Comparison of ENCODE assay signal across 10 cellular contexts in genomic region chr12:13982010-13982409, GRCh38. TPM values are rescaled to one million over a fixed set of nuclear protein-coding genes. Genes with fewer than 3 reads are reported as not detected.
DNase-seq lines count a peak whose midpoint lies in the region; ATAC-seq, FAIRE-seq and TF ChIP-seq lines count a peak whose summit lies in the region.
"Had no signal": no experiment of that assay in that cellular context is flagged by ENCODE, and none has a peak within 500 bp of the region (broad histone marks: within the 10 kb centered on the region; RNA-seq: fewer than 3 reads in every experiment).

No MANE protein-coding gene starts in this region.

- no peak overlapping the region for H3K4me2 ChIP-seq in mesendoderm (ENCODE audit: low read length)

- no peak for DNase-seq in BJ (ENCODE audit: low read depth)
- peak; percentile 11 for DNase-seq in GM12865 (ENCODE audit: low read depth)
- DNase-seq in astrocyte of the cerebellum (ENCODE audit: low read depth), result no peak
- peak; percentile 75 for DNase-seq in mesendoderm
- no peak for DNase-seq in natural killer cell
- DNase-seq in EL, result no peak
- DNase-seq in gastrocnemius medialis, result no peak
- no peak for DNase-seq in kidney
- DNase-seq: activated CD8-positive, alpha-beta memory T cell treated with anti-CD3 and anti-CD28 coated beads for 24 hours; cortex of kidney had no signal

- H3K27ac Mint-ChIP-seq in natural killer cell, result no peak overlapping the region

- H3K9me3 ChIP-seq in gastrocnemius medialis, result no peaks in the 10 kb centered on the region
- no peaks in the 10 kb centered on the region for H3K9me3 ChIP-seq in kidney (ENCODE audit: control insufficient read depth in 1 of 2, low read length in 2 of 2)

- H4K8ac ChIP-seq in mesendoderm (ENCODE audit: low read depth, low read length), result no peak overlapping the region

- H3K79me1 ChIP-seq in mesendoderm (ENCODE audit: low read length), result no peaks in the 10 kb centered on the region

- CTCF ChIA-PET in BJ (lab: Yijun Ruan, JAX), result no interaction called here

- H3K23ac ChIP-seq in mesendoderm (ENCODE audit: low read length), result no peak overlapping the region

- H3K4me3 Mint-ChIP-seq in natural killer cell, result no peak overlapping the region

- peaks cover 0 to 8% of the 10 kb centered on the region in 2 donors for H3K4me1 Mint-ChIP-seq in natural killer cell

- peaks cover 10% of the 10 kb centered on the region for H3K36me3 Mint-ChIP-seq in natural killer cell

- WGBS in mesendoderm (ENCODE audit: extremely low coverage, insufficient coverage, low lambda C conversion rate), result no CpG with 5 or more reads among the region's 24 CpGs

- no peak overlapping the region for H2AK5ac ChIP-seq in mesendoderm (ENCODE audit: low read length)

- H2BK15ac ChIP-seq in mesendoderm (replicated peaks; ENCODE audit: low read depth), result no peak overlapping the region

- H3K4me1 ChIP-seq in mesendoderm (ENCODE audit: control insufficient read depth, low read depth, low read length) (no peaks in the 10 kb centered on the region), gastrocnemius medialis (no peaks in the 10 kb centered on the region), kidney (ENCODE audit: control insufficient read depth in 1 of 2, insufficient read depth in 1 of 2, low read depth in 1 of 2, low read length in 2 of 2) (peaks cover 0 to 4% of the 10 kb centered on the region in 2 donors)

- H3K4ac ChIP-seq in mesendoderm (ENCODE audit: low read depth, low read length), result no peak overlapping the region

- POLR2A ChIA-PET in BJ (lab: Charles Lee), result no interaction called here

- H3K27ac ChIP-seq in mesendoderm (ENCODE audit: low read depth, low read length) (no peak overlapping the region), gastrocnemius medialis (no peak overlapping the region), kidney (ENCODE audit: low read depth in 2 of 2, low read length in 2 of 2) (no peak overlapping the region)

- H3K27me3 ChIP-seq in BJ (ENCODE audit: control insufficient read depth, insufficient read depth, low read length) (peaks cover 3% of the 10 kb centered on the region; the same call in 1 of the 2 replicates), mesendoderm (ENCODE audit: insufficient read depth, low read length, poor library complexity) (peaks cover 4% of the 10 kb centered on the region), gastrocnemius medialis (peaks cover 27 to 45% (median 44%) of the 10 kb centered on the region in 3 donors)

- no peak overlapping the region for H3K18ac ChIP-seq in mesendoderm (ENCODE audit: low read length)

- FAIRE-seq in kidney (lab: Jason Lieb, UNC), result no peak

- peak overlapping the region; percentile 77 for H3K56ac ChIP-seq in mesendoderm (ENCODE audit: low read length)

- peaks cover 52 to 77% of the 10 kb centered on the region in 2 donors for H3K27me3 Mint-ChIP-seq in natural killer cell (ENCODE audit: low read depth in 2 of 2)

- no peak overlapping the region for H2BK5ac ChIP-seq in mesendoderm (ENCODE audit: low read length)

- 0 out of 2 replicates have a peak, but pooled peaks have one; percentile 13 for TF ChIP-seq CTCF in BJ (IDR thresholded peaks at IDR 0.05; ENCODE audit: insufficient read depth, low read depth, low read length)
- peak; percentile 34 for TF ChIP-seq CTCF in GM12865 (IDR thresholded peaks at IDR 0.05; ENCODE audit: insufficient read depth, low read depth, low read length, missing control alignments)
- peak; percentile 33 for TF ChIP-seq CTCF in astrocyte of the cerebellum (IDR thresholded peaks at IDR 0.05; ENCODE audit: low read depth, low read length, missing control alignments)
- TF ChIP-seq CTCF in natural killer cell (IDR thresholded peaks at IDR 0.05), result no peak
- TF ChIP-seq CTCF in gastrocnemius medialis (IDR thresholded peaks at IDR 0.05 in 4 of 5, conservative IDR thresholded peaks at IDR 0.05 in 1 of 5), result no peak
- TF ChIP-seq CTCF in kidney (IDR thresholded peaks at IDR 0.05; ENCODE audit: borderline replicate concordance, extremely low read depth, insufficient read depth), result no peak

- no peak for TF ChIP-seq POLR2A in gastrocnemius medialis (IDR thresholded peaks at IDR 0.05)

- no peak for ATAC-seq in natural killer cell
- no peak for ATAC-seq in gastrocnemius medialis

- in situ Hi-C loops in astrocyte of the cerebellum (cut with HindIII; ENCODE audit: low sequenced_read_pairs) (no loop called here), gastrocnemius medialis (cut with MboI; ENCODE audit: low sequenced_read_pairs in 4 of 4) (no loop called here)

- H3K9ac ChIP-seq in mesendoderm (ENCODE audit: low read length) (no peak overlapping the region), kidney (ENCODE audit: low read length in 2 of 2) (no peak overlapping the region)

- H4K5ac ChIP-seq in mesendoderm (ENCODE audit: low read length), result no peak overlapping the region

- peaks cover 0 to 3% of the 10 kb centered on the region in 2 donors for H3K9me3 Mint-ChIP-seq in natural killer cell

- no peaks in the 10 kb centered on the region for H3K79me2 ChIP-seq in mesendoderm (ENCODE audit: control insufficient read depth, insufficient read depth, low read length)

- H2BK120ac ChIP-seq in mesendoderm (ENCODE audit: low read depth, low read length), result no peak overlapping the region

- H3K4me3 ChIP-seq in BJ (ENCODE audit: low read depth, low read length), result no peak overlapping the region
- no peak overlapping the region for H3K4me3 ChIP-seq in GM12865 (ENCODE audit: low read depth, low read length)
- H3K4me3 ChIP-seq in astrocyte of the cerebellum (ENCODE audit: low read depth, low read length), result no peak overlapping the region
- no peak overlapping the region for H3K4me3 ChIP-seq in mesendoderm (ENCODE audit: low read length)
- peak overlapping the region in 1 of 4 donors; percentile 26 for H3K4me3 ChIP-seq in gastrocnemius medialis
- H3K4me3 ChIP-seq in kidney (ENCODE audit: low read length in 2 of 2), result no peak overlapping the region

- intact Hi-C loops in natural killer cell (cut with micrococcal nuclease) (no loop called here), gastrocnemius medialis (cut with DNase I; ENCODE audit: low total_unique reads) (no loop called here), kidney (cut with DNase I) (no loop called here)

- no peaks in the 10 kb centered on the region for H3K36me3 ChIP-seq in BJ (ENCODE audit: control insufficient read depth, insufficient read depth, low read length)
- H3K36me3 ChIP-seq in mesendoderm (ENCODE audit: control insufficient read depth, insufficient read depth, low read length), result no peaks in the 10 kb centered on the region
- H3K36me3 ChIP-seq in gastrocnemius medialis, result no peaks in the 10 kb centered on the region
- no peaks in the 10 kb centered on the region for H3K36me3 ChIP-seq in kidney (ENCODE audit: control insufficient read depth in 1 of 2, insufficient read depth in 2 of 2, low read length in 2 of 2)

RNA-seq across cellular contexts. Expression of gene GRIN2B, which starts 0.6 kb away (rescaled TPM):
- polyA plus RNA-seq in BJ (2011; rRNA removed) (not detected in 2 replicates), kidney (ENCODE audit: insufficient read depth, low read depth, low replicate concordance) (0.26 TPM)
- not detected in 2 replicates for polyA minus RNA-seq in BJ (2011; rRNA and poly(A)+ RNA removed)
- polyA plus RNA-seq in mesendoderm (2013, experiment 1 of 2), result 0.94 TPM
- polyA plus RNA-seq in mesendoderm (2013, experiment 2 of 2), result 0.80 TPM
- total RNA-seq in natural killer cell (not detected), gastrocnemius medialis (not detected), kidney (0.63 TPM)

Comparison
In these comparisons a context has a peak if more than half of its experiments do, and no peak if none do; other contexts are left out.
1. DNase-seq: peak in GM12865 (single experiment) and mesendoderm (single experiment); none in BJ (single experiment), astrocyte of the cerebellum (single experiment), natural killer cell (single experiment), EL (single experiment), gastrocnemius medialis (0 of 2) and kidney (single experiment).
2. CTCF ChIP-seq: peak in BJ (single experiment), GM12865 (single experiment) and astrocyte of the cerebellum (single experiment); none in natural killer cell (single experiment), gastrocnemius medialis (0 of 5) and kidney (single experiment).